2 cellular contexts compared by ENCODE assay signal in the genomic region with DNA sequence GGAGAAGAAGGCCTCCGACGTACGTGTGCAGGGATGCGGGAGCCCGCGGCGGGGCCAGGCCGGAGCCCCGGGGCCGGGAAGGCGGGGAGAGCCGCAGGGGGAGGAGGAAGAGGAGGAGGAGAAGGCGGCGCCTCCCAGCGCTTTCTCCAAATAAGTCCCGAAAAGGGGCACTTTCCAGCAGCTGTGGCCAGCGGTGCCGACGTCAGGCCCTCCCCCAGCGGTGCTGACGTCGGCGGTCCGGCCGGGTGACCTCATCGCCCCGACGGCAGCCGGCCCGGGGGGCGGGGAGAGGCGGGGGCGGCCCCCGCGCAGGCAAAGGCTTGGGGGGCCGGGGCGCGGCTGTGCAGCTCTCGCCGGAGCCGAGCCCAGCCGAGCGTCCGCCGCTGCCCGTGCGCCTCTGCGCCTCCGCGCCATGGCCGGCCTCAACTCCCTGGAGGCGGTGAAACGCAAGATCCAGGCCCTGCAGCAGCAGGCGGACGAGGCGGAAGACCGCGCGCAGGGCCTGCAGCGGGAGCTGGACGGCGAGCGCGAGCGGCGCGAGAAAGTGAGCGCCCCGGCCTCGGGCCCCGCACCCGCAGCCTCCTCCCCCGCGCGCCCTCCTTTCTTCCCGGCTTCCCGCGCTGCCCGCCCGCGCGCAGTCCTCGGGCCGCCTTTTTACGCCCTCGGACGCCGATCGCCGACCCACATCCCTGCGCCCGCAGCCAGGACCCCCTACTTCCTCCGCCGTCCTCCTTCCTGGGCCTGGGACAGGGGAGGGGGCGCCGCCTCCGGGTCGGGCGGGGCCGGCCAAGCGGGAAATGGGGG.
TF ChIP-seq lines count a peak whose summit lies in the region.

TSS of gene TPM4 (plus strand) at position 342 of the 804 bp plus-strand sequence. CDS start at position 413, 71 bp downstream.

TF ChIP-seq in A549, 52 proteins besides CTCF, POLR2A, EP300 and RAD21:
- TF ChIP-seq MAX (IDR thresholded peaks at IDR 0.05) (peak; percentile 20; the same call in 1 of the 2 replicates), ESRRA (IDR thresholded peaks at IDR 0.05; ENCODE audit: borderline replicate concordance, low read length) (no peak), FOSL2 (IDR thresholded peaks at IDR 0.05) (no peak), FOSL2 (CRISPR knock-in tag; IDR thresholded peaks at IDR 0.05) (peak; percentile 60; the same call in 1 of the 2 replicates), ATOH8 (CRISPR knock-in tag; IDR thresholded peaks at IDR 0.05; ENCODE audit: low read depth) (no peak), CHD4 (IDR thresholded peaks at IDR 0.05; ENCODE audit: borderline replicate concordance) (no peak), ELK1 (IDR thresholded peaks at IDR 0.05; ENCODE audit: low read depth, low read length) (no peak), MYC (IDR thresholded peaks at IDR 0.05; ENCODE audit: borderline replicate concordance, low read length) (no peak), EHMT2 (IDR thresholded peaks at IDR 0.05; ENCODE audit: low read depth) (no peak), GATA3 (IDR thresholded peaks at IDR 0.05; ENCODE audit: borderline replicate concordance) (peak; percentile 41; the same call in 1 of the 2 replicates), RFX5 (IDR thresholded peaks at IDR 0.05) (no peak), CBX8 (IDR thresholded peaks at IDR 0.05) (no peak), MAFK (IDR thresholded peaks at IDR 0.05; ENCODE audit: partially characterized antibody) (peak; percentile 19), HEYL (CRISPR knock-in tag; IDR thresholded peaks at IDR 0.05) (no peak), EHF (CRISPR knock-in tag; IDR thresholded peaks at IDR 0.05) (no peak), MAZ (IDR thresholded peaks at IDR 0.05; ENCODE audit: borderline replicate concordance, low read depth, low read length) (0 out of 2 replicates have a peak, but pooled peaks have one; percentile 60), JUN (IDR thresholded peaks at IDR 0.05) (peak in 1 of 2 experiments; percentile 78; a peak in 4 of 5 replicates), CBX2 (IDR thresholded peaks at IDR 0.05; ENCODE audit: borderline replicate concordance, low read depth) (no peak)
- TF ChIP-seq, protein P1, sequence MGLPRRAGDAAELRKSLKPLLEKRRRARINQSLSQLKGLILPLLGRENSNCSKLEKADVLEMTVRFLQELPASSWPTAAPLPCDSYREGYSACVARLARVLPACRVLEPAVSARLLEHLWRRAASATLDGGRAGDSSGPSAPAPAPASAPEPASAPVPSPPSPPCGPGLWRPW (IDR thresholded peaks at IDR 0.05) = no peak
- TF ChIP-seq, protein P2, sequence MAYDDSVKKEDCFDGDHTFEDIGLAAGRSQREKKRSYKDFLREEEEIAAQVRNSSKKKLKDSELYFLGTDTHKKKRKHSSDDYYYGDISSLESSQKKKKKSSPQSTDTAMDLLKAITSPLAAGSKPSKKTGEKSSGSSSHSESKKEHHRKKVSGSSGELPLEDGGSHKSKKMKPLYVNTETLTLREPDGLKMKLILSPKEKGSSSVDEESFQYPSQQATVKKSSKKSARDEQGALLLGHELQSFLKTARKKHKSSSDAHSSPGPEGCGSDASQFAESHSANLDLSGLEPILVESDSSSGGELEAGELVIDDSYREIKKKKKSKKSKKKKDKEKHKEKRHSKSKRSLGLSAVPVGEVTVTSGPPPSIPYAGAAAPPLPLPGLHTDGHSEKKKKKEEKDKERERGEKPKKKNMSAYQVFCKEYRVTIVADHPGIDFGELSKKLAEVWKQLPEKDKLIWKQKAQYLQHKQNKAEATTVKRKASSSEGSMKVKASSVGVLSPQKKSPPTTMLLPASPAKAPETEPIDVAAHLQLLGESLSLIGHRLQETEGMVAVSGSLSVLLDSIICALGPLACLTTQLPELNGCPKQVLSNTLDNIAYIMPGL (CRISPR knock-in tag; IDR thresholded peaks at IDR 0.05; ENCODE audit: borderline replicate concordance) = no peak

TF ChIP-seq in H1, 55 proteins besides CTCF, POLR2A, EP300 and RAD21:
- TF ChIP-seq, protein P3, sequence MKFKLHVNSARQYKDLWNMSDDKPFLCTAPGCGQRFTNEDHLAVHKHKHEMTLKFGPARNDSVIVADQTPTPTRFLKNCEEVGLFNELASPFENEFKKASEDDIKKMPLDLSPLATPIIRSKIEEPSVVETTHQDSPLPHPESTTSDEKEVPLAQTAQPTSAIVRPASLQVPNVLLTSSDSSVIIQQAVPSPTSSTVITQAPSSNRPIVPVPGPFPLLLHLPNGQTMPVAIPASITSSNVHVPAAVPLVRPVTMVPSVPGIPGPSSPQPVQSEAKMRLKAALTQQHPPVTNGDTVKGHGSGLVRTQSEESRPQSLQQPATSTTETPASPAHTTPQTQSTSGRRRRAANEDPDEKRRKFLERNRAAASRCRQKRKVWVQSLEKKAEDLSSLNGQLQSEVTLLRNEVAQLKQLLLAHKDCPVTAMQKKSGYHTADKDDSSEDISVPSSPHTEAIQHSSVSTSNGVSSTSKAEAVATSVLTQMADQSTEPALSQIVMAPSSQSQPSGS (IDR thresholded peaks at IDR 0.05; ENCODE audit: low read length) = peak; percentile 77; the same call in 1 of the 2 replicates
- TF ChIP-seq BCL11A (IDR thresholded peaks at IDR 0.05; ENCODE audit: low read depth in 2 of 2, low read length in 2 of 2) (no peak), EGR1 (IDR thresholded peaks at IDR 0.05; ENCODE audit: borderline replicate concordance, low read depth, low read length) (peak; percentile 46; the same call in 1 of the 2 replicates), KDM1A (IDR thresholded peaks at IDR 0.05; ENCODE audit: borderline replicate concordance, low read length) (no peak), POU5F1 (IDR thresholded peaks at IDR 0.05; ENCODE audit: low read depth, low read length) (no peak), SP4 (IDR thresholded peaks at IDR 0.05; ENCODE audit: low read length) (no peak), GTF2F1 (IDR thresholded peaks at IDR 0.05; ENCODE audit: borderline replicate concordance, low read depth, low read length) (peak; percentile 35), PHF8 (conservative IDR thresholded peaks at IDR 0.05; ENCODE audit: low read depth, low read length) (peak; percentile 74), TAF7 (optimal IDR thresholded peaks at IDR 0.05; ENCODE audit: borderline replicate concordance, low read depth, low read length) (peak; percentile 93), EZH2 (IDR thresholded peaks at IDR 0.05; ENCODE audit: low read depth, low read length, severe bottlenecking) (no peak), JUND (IDR thresholded peaks at IDR 0.05; ENCODE audit: low read length) (peak; percentile 81), SP1 (IDR thresholded peaks at IDR 0.05; ENCODE audit: low read depth, low read length) (0 out of 2 replicates have a peak, but pooled peaks have one; percentile 41), RBBP5 (IDR thresholded peaks at IDR 0.05; ENCODE audit: borderline replicate concordance, low read depth, low read length) (peak; percentile 78; the same call in 1 of the 2 replicates), TAF1 (IDR thresholded peaks at IDR 0.05; ENCODE audit: low read depth, low read length) (peak; percentile 89), KDM5A (IDR thresholded peaks at IDR 0.05; ENCODE audit: low read length) (no peak), TBP (IDR thresholded peaks at IDR 0.05; ENCODE audit: low read depth, low read length) (peak; percentile 85; the same call in 1 of the 2 replicates), KDM4A (IDR thresholded peaks at IDR 0.05; ENCODE audit: low read depth, low read length, severe bottlenecking) (peak; percentile 12), CREB1 (IDR thresholded peaks at IDR 0.05) (peak; percentile 94), POLR2AphosphoS5 (IDR thresholded peaks at IDR 0.05; ENCODE audit: low read depth, low read length) (peak; percentile 91), SRF (IDR thresholded peaks at IDR 0.05; ENCODE audit: low read depth, low read length) (peak; percentile 96), NANOG (IDR thresholded peaks at IDR 0.05; ENCODE audit: insufficient read depth, low read depth, low read length, poor library complexity, severe bottlenecking) (no peak), JUN (IDR thresholded peaks at IDR 0.05; ENCODE audit: low read depth, low read length) (peak; percentile 65)
